Comparison of ENCODE assay signal across 24 cellular contexts in genomic region chr10:4093438-4093837, GRCh38.
DNase-seq lines count a peak whose midpoint lies in the region; ATAC-seq and TF ChIP-seq lines count a peak whose summit lies in the region.
"Had no signal": no experiment of that assay in that cellular context is flagged by ENCODE, and none has a peak within 500 bp of the region (broad histone marks: within the 10 kb centered on the region; RNA-seq: fewer than 3 reads in every experiment).

No MANE protein-coding gene starts in this region.

- H3K79me1 ChIP-seq in trophoblast cell (ENCODE audit: low read length), result peaks cover 12% of the 10 kb centered on the region

- ATAC-seq in PC-3 (no peak), GM18511 (IDR thresholded peaks at IDR 0.05; ENCODE audit: unreplicated experiment) (no peak), GM18519 (IDR thresholded peaks at IDR 0.05; ENCODE audit: low FRiP score, unreplicated experiment) (no peak)
- ATAC-seq: HCT116 had no signal

- no peaks in the 10 kb centered on the region for H3K9me3 ChIP-seq in PC-3 (ENCODE audit: low read length)
- H3K9me3 ChIP-seq in trophoblast cell (ENCODE audit: insufficient read depth, low read depth, low read length), result no peaks in the 10 kb centered on the region

- H2AFZ ChIP-seq in PC-3 (ENCODE audit: low read length) (no peak overlapping the region), trophoblast cell (ENCODE audit: insufficient read depth, low read length, poor library complexity) (no peak overlapping the region)

- H4K20me1 ChIP-seq in PC-3 (ENCODE audit: low read length), result no peaks in the 10 kb centered on the region

- H3K18ac ChIP-seq in trophoblast cell (ENCODE audit: low read length), result no peak overlapping the region

- DNase-seq in HT1080 (ENCODE audit: low read depth) (peak; percentile 41), PC-3 (peak; percentile 3), astrocyte of the hippocampus (ENCODE audit: low read depth, low spot score) (peak; percentile 54), trophoblast cell (no peak), NOMO-1 (lab: John Stamatoyannopoulos, UW; ENCODE audit: unreplicated experiment in 2 of 2) (no peak), GOT3 (lab: John Stamatoyannopoulos, UW) (no peak)
- DNase-seq: C1 segment of cervical spinal cord; CD4-positive, alpha-beta memory T cell; COR-L47; DMS79; NCI-H1092 treated with DMSO at 0.1 percent for 48 hours; NCI-H1436; NCI-H187; NCI-H2081 treated with DMSO at 0.1 percent for 48 hours; NCI-H2171; NCI-H524; NCI-H774; NK-92 treated with Interleukin-12 subunit alpha and Interleukin-12 subunit beta, amount 100 ng/mL, for 24 hours; SHP77 had no signal

- H3K79me2 ChIP-seq in PC-3 (ENCODE audit: low read length) (no peaks in the 10 kb centered on the region), trophoblast cell (ENCODE audit: control insufficient read depth, insufficient read depth, low read length, poor library complexity) (no peaks in the 10 kb centered on the region)

- no peak for TF ChIP-seq CTCF in PC-3 (conservative IDR thresholded peaks at IDR 0.05; ENCODE audit: low read depth, low read length)

- no peaks in the 10 kb centered on the region for H3K9me2 ChIP-seq in PC-3 (replicated peaks; ENCODE audit: low read length)

- no peaks in the 10 kb centered on the region for H3K36me3 ChIP-seq in PC-3 (ENCODE audit: low read depth, low read length)
- H3K36me3 ChIP-seq in trophoblast cell (ENCODE audit: control insufficient read depth in 1 of 2, insufficient read depth in 2 of 2, low read length in 2 of 2), result no peaks in the 10 kb centered on the region

- no peak overlapping the region for H3K27ac ChIP-seq in PC-3 (ENCODE audit: low read length)
- no peak overlapping the region for H3K27ac ChIP-seq in trophoblast cell (ENCODE audit: low read depth, low read length)
- H3K27ac ChIP-seq: KMS-11, RWPE1 had no signal

- no peak overlapping the region for H4K12ac ChIP-seq in trophoblast cell (ENCODE audit: low read depth, low read length)

- POLR2A ChIA-PET in PC-3 (lab: Charles Lee; ENCODE audit: unreplicated experiment), result no interaction called here

- H3K27me3 ChIP-seq in PC-3 (ENCODE audit: low read length), result no peaks in the 10 kb centered on the region
- no peaks in the 10 kb centered on the region for H3K27me3 ChIP-seq in trophoblast cell (ENCODE audit: insufficient read depth, low read length)

- H3K4me1 ChIP-seq in PC-3 (ENCODE audit: insufficient read depth, low read length) (no peaks in the 10 kb centered on the region), trophoblast cell (ENCODE audit: control insufficient read depth in 1 of 2, insufficient read depth in 2 of 2, low read length in 2 of 2) (peaks cover 0 to 3% of the 10 kb centered on the region in 2 experiments)

- no peaks in the 10 kb centered on the region for H3F3A ChIP-seq in PC-3 (ENCODE audit: low read length, unreplicated experiment)

- H3K4me2 ChIP-seq in PC-3 (ENCODE audit: low read length) (no peak overlapping the region), trophoblast cell (ENCODE audit: low read length) (no peak overlapping the region)
- H3K4me2 ChIP-seq: KMS-11 had no signal

- no TSS peak for BruUV-seq in PC-3 (replicated peaks; lab: Mats Ljungman, UMichigan)

- H3K23ac ChIP-seq in trophoblast cell (ENCODE audit: low read length), result no peak overlapping the region

- WGBS in trophoblast cell (ENCODE audit: extremely low coverage, insufficient coverage, insufficient read length), result no CpG with 5 or more reads among the region's 5 CpGs

- no peak overlapping the region for H3K4ac ChIP-seq in trophoblast cell (ENCODE audit: low read depth, low read length)

- H3K14ac ChIP-seq in trophoblast cell (ENCODE audit: low read length), result no peak overlapping the region

- H2BK12ac ChIP-seq in trophoblast cell (ENCODE audit: low read length), result peak overlapping the region; percentile 62

- H4K8ac ChIP-seq in trophoblast cell (ENCODE audit: low read depth, low read length), result no peak overlapping the region

- H3K9ac ChIP-seq in PC-3 (ENCODE audit: low read length), result no peak overlapping the region
- no peak overlapping the region for H3K9ac ChIP-seq in trophoblast cell (ENCODE audit: low read length)
- H3K9ac ChIP-seq: KMS-11 had no signal

- H2BK5ac ChIP-seq in trophoblast cell (ENCODE audit: low read depth, low read length, poor library complexity), result no peak overlapping the region

- H3K4me3 ChIP-seq in PC-3 (ENCODE audit: low read length) (no peak overlapping the region), trophoblast cell (ENCODE audit: low read depth, low read length) (no peak overlapping the region)

- intact Hi-C loops in PC-3 (cut with micrococcal nuclease), result no loop called here

- CTCF ChIA-PET in PC-3 (lab: Charles Lee), result no interaction called here

- H2AK5ac ChIP-seq in trophoblast cell (ENCODE audit: low read length), result no peak overlapping the region

- H2BK120ac ChIP-seq in trophoblast cell (ENCODE audit: insufficient read depth, low read length, poor library complexity), result no peak overlapping the region

- H4K91ac ChIP-seq in trophoblast cell (ENCODE audit: low read depth, low read length), result no peak overlapping the region

Comparison
In these comparisons a context has a peak if more than half of its experiments do, and no peak if none do; other contexts are left out.
1. DNase-seq: peak in HT1080 (single experiment), PC-3 (single experiment) and astrocyte of the hippocampus (single experiment); none in trophoblast cell (0 of 2), NOMO-1 (0 of 2) and GOT3 (single experiment).